ENCODE assay signal across 10 cellular contexts in the genomic region with DNA sequence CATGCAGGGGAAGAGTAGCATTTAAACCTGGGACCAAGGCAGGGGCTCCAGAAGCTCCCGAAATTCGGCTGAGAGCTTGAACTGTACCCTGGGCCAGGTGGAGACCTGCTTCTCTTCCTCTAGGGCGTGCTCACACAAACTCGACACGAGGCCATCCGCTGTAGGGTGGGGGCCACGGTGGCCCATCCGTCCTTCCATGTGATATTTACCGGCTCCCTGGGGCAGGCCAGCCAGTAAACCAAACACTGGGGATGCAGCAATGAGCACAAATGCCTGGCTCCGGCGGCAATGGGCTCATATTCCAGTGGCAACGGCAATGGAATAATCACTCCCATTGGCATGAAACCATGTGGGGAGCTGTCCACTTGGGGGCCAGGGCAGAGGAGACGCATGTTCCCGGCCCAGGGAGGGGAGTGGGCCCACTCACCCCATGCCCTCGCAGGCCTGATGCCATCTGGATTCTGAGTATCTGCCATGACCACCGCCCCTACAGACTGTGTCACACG. TPM values are rescaled to one million over a fixed set of nuclear protein-coding genes. Genes with fewer than 3 reads are reported as not detected.
DNase-seq lines count a peak whose midpoint lies in the region; ATAC-seq and TF ChIP-seq lines count a peak whose summit lies in the region.
"Had no signal": no experiment of that assay in that cellular context is flagged by ENCODE, and none has a peak within 500 bp of the region (broad histone marks: within the 10 kb centered on the region; RNA-seq: fewer than 3 reads in every experiment).

No MANE protein-coding gene starts in this region.

- no peak overlapping the region for H3K9ac ChIP-seq in trophoblast cell (ENCODE audit: low read length)

- peaks cover 61% of the 10 kb centered on the region for H3K36me3 Mint-ChIP-seq in activated T-helper 17 cell treated with anti-CD3 and anti-CD28 coated beads, Interleukin-2, amount 50 U/mL, for 72 hours (ENCODE audit: low read depth)

- H2BK5ac ChIP-seq in trophoblast cell (ENCODE audit: low read depth, low read length, poor library complexity), result peak overlapping the region; percentile 46

- H3K4me1 ChIP-seq in A673 (ENCODE audit: insufficient read depth, low read length, poor library complexity, severe bottlenecking) (peaks cover 26% of the 10 kb centered on the region), left ventricle myocardium inferior (peaks cover 72% of the 10 kb centered on the region), trophoblast cell (ENCODE audit: control insufficient read depth in 1 of 2, insufficient read depth in 2 of 2, low read length in 2 of 2) (peaks cover 49 to 53% of the 10 kb centered on the region in 2 experiments)

- TF ChIP-seq CTCF in A673 (conservative IDR thresholded peaks at IDR 0.05; ENCODE audit: low read depth, low read length) (no peak), left ventricle myocardium inferior (IDR thresholded peaks at IDR 0.05; ENCODE audit: borderline replicate concordance) (no peak)

- H3K4me3 ChIP-seq in A673 (ENCODE audit: low read depth, low read length, poor library complexity, severe bottlenecking) (no peak overlapping the region), left ventricle myocardium inferior (peak overlapping the region; percentile 41), trophoblast cell (ENCODE audit: low read depth, low read length) (peak overlapping the region; percentile 13)

- no TSS peak for BruUV-seq in A673 (replicated peaks; lab: Mats Ljungman, UMichigan)

- H3K18ac ChIP-seq in trophoblast cell (ENCODE audit: low read length), result peak overlapping the region; percentile 78

- peak overlapping the region; percentile 80 for H3K27ac Mint-ChIP-seq in activated T-helper 17 cell treated with anti-CD3 and anti-CD28 coated beads, Interleukin-2, amount 50 U/mL, for 72 hours

- DNase-seq in A673 (ENCODE audit: low spot score), result no peak
- no peak for DNase-seq in left ventricle myocardium inferior
- DNase-seq in trophoblast cell, result no peak
- DNase-seq in NCI-H2107 (lab: John Stamatoyannopoulos, UW), result no peak
- DNase-seq in NCI-H748 (lab: John Stamatoyannopoulos, UW; ENCODE audit: unreplicated experiment), result no peak
- no peak for DNase-seq in HPDE6-E6E7 (ENCODE audit: extremely low spot score)
- no peak for DNase-seq in NCI-H446 (lab: John Stamatoyannopoulos, UW)
- DNase-seq: activated T-cell treated with anti-CD3 and anti-CD28 coated beads, Interleukin-2, amount 50 U/mL, for 4 hours; NCI-H774 had no signal

- H3K4me1 Mint-ChIP-seq in activated T-helper 17 cell treated with anti-CD3 and anti-CD28 coated beads, Interleukin-2, amount 50 U/mL, for 72 hours, result peaks cover 18% of the 10 kb centered on the region

- H2AK5ac ChIP-seq in trophoblast cell (ENCODE audit: low read length), result peak overlapping the region; percentile 77

- H3K79me1 ChIP-seq in trophoblast cell (ENCODE audit: low read length), result peaks cover 29% of the 10 kb centered on the region

- no peaks in the 10 kb centered on the region for H3K9me3 Mint-ChIP-seq in activated T-helper 17 cell treated with anti-CD3 and anti-CD28 coated beads, Interleukin-2, amount 50 U/mL, for 72 hours
- H3K9me3 Mint-ChIP-seq: activated T-cell treated with anti-CD3 and anti-CD28 coated beads, Interleukin-2, amount 50 U/mL, for 4 hours had no signal

- H2AFZ ChIP-seq in trophoblast cell (ENCODE audit: insufficient read depth, low read length, poor library complexity), result peak overlapping the region; percentile 38

- H3K36me3 ChIP-seq in A673 (ENCODE audit: insufficient read depth, low read length, poor library complexity, severe bottlenecking), result no peaks in the 10 kb centered on the region
- H3K36me3 ChIP-seq in left ventricle myocardium inferior, result peaks cover 17% of the 10 kb centered on the region
- H3K36me3 ChIP-seq in trophoblast cell (ENCODE audit: control insufficient read depth in 1 of 2, insufficient read depth in 2 of 2, low read length in 2 of 2), result peaks cover 27 to 35% of the 10 kb centered on the region in 2 experiments

- peaks cover 43% of the 10 kb centered on the region for H3K79me2 ChIP-seq in trophoblast cell (ENCODE audit: control insufficient read depth, insufficient read depth, low read length, poor library complexity)

- H3K27ac ChIP-seq in A673 (ENCODE audit: low read depth, low read length, poor library complexity, severe bottlenecking) (peak overlapping the region; percentile 76), left ventricle myocardium inferior (replicated peaks) (peak overlapping the region; percentile 86), trophoblast cell (ENCODE audit: low read depth, low read length) (peak overlapping the region; percentile 70)

- H3K14ac ChIP-seq in trophoblast cell (ENCODE audit: low read length), result peak overlapping the region; percentile 56

- H3K4ac ChIP-seq in trophoblast cell (ENCODE audit: low read depth, low read length), result peak overlapping the region; percentile 81

- H3K27me3 Mint-ChIP-seq in activated T-helper 17 cell treated with anti-CD3 and anti-CD28 coated beads, Interleukin-2, amount 50 U/mL, for 72 hours, result no peaks in the 10 kb centered on the region

- H4K12ac ChIP-seq in trophoblast cell (ENCODE audit: low read depth, low read length), result no peak overlapping the region

- H2BK12ac ChIP-seq in trophoblast cell (ENCODE audit: low read length), result peak overlapping the region; percentile 40

- ATAC-seq in activated T-helper 17 cell treated with anti-CD3 and anti-CD28 coated beads, Interleukin-2, amount 50 U/mL, for 72 hours (replicated peaks), result no peak
- ATAC-seq: activated T-cell treated with anti-CD3 and anti-CD28 coated beads, Interleukin-2, amount 50 U/mL, for 4 hours had no signal

- H4K91ac ChIP-seq in trophoblast cell (ENCODE audit: low read depth, low read length), result peak overlapping the region; percentile 67

- H3K27me3 ChIP-seq in A673 (replicated peaks; ENCODE audit: insufficient read depth, low read depth, low read length, poor library complexity), result no peaks in the 10 kb centered on the region
- H3K27me3 ChIP-seq in left ventricle myocardium inferior (ENCODE audit: low read depth), result no peaks in the 10 kb centered on the region
- H3K27me3 ChIP-seq in trophoblast cell (ENCODE audit: insufficient read depth, low read length), result no peaks in the 10 kb centered on the region

- H3K4me3 Mint-ChIP-seq in activated T-helper 17 cell treated with anti-CD3 and anti-CD28 coated beads, Interleukin-2, amount 50 U/mL, for 72 hours, result no peak overlapping the region
- H3K4me3 Mint-ChIP-seq: activated T-cell treated with anti-CD3 and anti-CD28 coated beads, Interleukin-2, amount 50 U/mL, for 4 hours had no signal

- H3K9me3 ChIP-seq in A673 (ENCODE audit: low read depth, low read length, poor library complexity, severe bottlenecking), result no peaks in the 10 kb centered on the region
- H3K9me3 ChIP-seq in left ventricle myocardium inferior (replicated peaks), result no peaks in the 10 kb centered on the region
- H3K9me3 ChIP-seq in trophoblast cell (ENCODE audit: insufficient read depth, low read depth, low read length), result peaks cover 2% of the 10 kb centered on the region

- CTCF ChIA-PET in A673 (lab: Charles Lee), result no interaction called here

- peak overlapping the region; percentile 43 for H4K8ac ChIP-seq in trophoblast cell (ENCODE audit: low read depth, low read length)

- H3K4me2 ChIP-seq in trophoblast cell (ENCODE audit: low read length), result no peak overlapping the region

- intact Hi-C loops in A673 (cut with micrococcal nuclease; ENCODE audit: unreplicated experiment), result no loop called here
- intact Hi-C loops in left ventricle myocardium inferior (cut with micrococcal nuclease), result no loop called here

- H3K23ac ChIP-seq in trophoblast cell (ENCODE audit: low read length), result no peak overlapping the region

- POLR2A ChIA-PET in A673 (lab: Charles Lee; ENCODE audit: low non-redundant PET), result interaction anchor here (0.5 kb wide), 1 partner anchor 9 kb away, joined by 10 read pairs; no protein-coding TSS in a partner anchor

- WGBS in trophoblast cell (ENCODE audit: extremely low coverage, insufficient coverage, insufficient read length), result no CpG with 5 or more reads among the region's 17 CpGs

- peak overlapping the region; percentile 33 for H2BK120ac ChIP-seq in trophoblast cell (ENCODE audit: insufficient read depth, low read length, poor library complexity)

RNA-seq across cellular contexts. Expression of a gene that starts 10.8 kb away (rescaled TPM):
- 100 and 108 TPM in 2 replicates for total RNA-seq in A673 (2021)
- 10 to 100 TPM; 49.1 to 67.1 TPM for total RNA-seq in activated T-helper 17 cell treated with anti-CD3 and anti-CD28 coated beads, Interleukin-2, amount 50 U/mL, for 72 hours
- 18.6 TPM for total RNA-seq in left ventricle myocardium inferior
- 134 and 142 TPM in 2 replicates for polyA plus RNA-seq in trophoblast cell (2013)

RNA-seq across cellular contexts. Expression of a gene that starts 12.9 kb away (rescaled TPM):
- total RNA-seq in A673 (2021), result 115 and 119 TPM in 2 replicates
- 10 to 100 TPM; 67.9 to 96.7 TPM for total RNA-seq in activated T-helper 17 cell treated with anti-CD3 and anti-CD28 coated beads, Interleukin-2, amount 50 U/mL, for 72 hours
- total RNA-seq in left ventricle myocardium inferior, result 5.1 TPM
- 27.6 and 28.9 TPM in 2 replicates for polyA plus RNA-seq in trophoblast cell (2013)

RNA-seq across cellular contexts. Expression of a gene that starts 46.2 kb away (rescaled TPM):
- total RNA-seq in A673 (2021) (22.6 and 26.3 TPM in 2 replicates), left ventricle myocardium inferior (19.2 TPM)
- total RNA-seq in activated T-helper 17 cell treated with anti-CD3 and anti-CD28 coated beads, Interleukin-2, amount 50 U/mL, for 72 hours, result 10 to 100 TPM; 15.5 to 19.7 TPM
- polyA plus RNA-seq in trophoblast cell (2013), result 13.8 and 15.3 TPM in 2 replicates

RNA-seq across cellular contexts. Expression of a gene that starts 50.9 kb away (rescaled TPM):
- 2.0 and 3.0 TPM in 2 replicates for total RNA-seq in A673 (2021)
- 10 to 100 TPM; 13.3 to 17.4 TPM for total RNA-seq in activated T-helper 17 cell treated with anti-CD3 and anti-CD28 coated beads, Interleukin-2, amount 50 U/mL, for 72 hours
- 2.6 TPM for total RNA-seq in left ventricle myocardium inferior
- 41.8 and 46.1 TPM in 2 replicates for polyA plus RNA-seq in trophoblast cell (2013)

Comparison
In these comparisons a context has a peak if more than half of its experiments do, and no peak if none do; other contexts are left out.
1. RNA of a gene that starts 12.9 kb away (total RNA-seq): 115 to 119 TPM in A673 and 67.9 to 96.7 TPM in activated T-helper 17 cell treated with anti-CD3 and anti-CD28 coated beads, Interleukin-2, amount 50 U/mL, for 72 hours; 5.1 TPM in left ventricle myocardium inferior (single experiment); every median in the first group is over 10 times any median in the second.
2. Peak in every context shown above with its lines, with median percentiles within 50 percentile points of each other: H3K27ac ChIP-seq.